In the genomic region with DNA sequence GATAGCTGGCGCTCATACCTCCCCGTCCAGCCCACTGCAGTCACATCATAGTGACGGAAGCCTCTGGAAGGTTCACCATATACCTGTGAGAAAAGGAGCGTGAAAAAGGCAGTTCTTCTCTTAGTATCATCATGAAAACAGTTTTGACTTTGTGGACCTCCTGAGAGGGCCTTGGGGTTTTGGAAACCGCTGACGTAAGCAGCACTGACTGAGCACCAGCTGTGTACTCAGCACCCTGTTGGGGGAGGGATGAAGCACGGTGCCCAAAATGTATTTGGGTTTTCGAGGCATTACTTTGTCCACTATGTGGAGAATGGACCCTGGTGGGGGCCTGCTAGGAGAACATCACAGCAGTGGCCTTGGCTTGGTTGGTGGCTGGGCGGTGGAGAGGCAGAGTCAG, we compare ENCODE assay signal across 12 cellular contexts. TPM values are rescaled to one million over a fixed set of nuclear protein-coding genes. Genes with fewer than 3 reads are reported as not detected.
"Had no signal": no experiment of that assay in that cellular context is flagged by ENCODE, and none has a peak within 500 bp of the region (broad histone marks: within the 10 kb centered on the region; RNA-seq: fewer than 3 reads in every experiment).

No MANE protein-coding gene starts in this region.

- H3K27me3 Mint-ChIP-seq: natural killer cell treated with Interleukin-12 subunit alpha and Interleukin-12 subunit beta and Interleukin-15 and Interleukin-18, amount 100 ng/mL, for 72 hours; T-cell had no signal

- H3K4me3 Mint-ChIP-seq: natural killer cell treated with Interleukin-12 subunit alpha and Interleukin-12 subunit beta and Interleukin-15 and Interleukin-18, amount 100 ng/mL, for 72 hours; T-cell had no signal

- DNase-seq: activated gamma-delta T cell; cerebellar nuclear complex; cortex of kidney; head of caudate nucleus; kidney; SHP77 treated with DMSO at 0.1 percent for 48 hours; stimulated activated CD4-positive, alpha-beta T cell treated with anti-CD3 and anti-CD28 coated beads, Interleukin-4, amount 100 ng/mL, for 1 hour; T-cell had no signal

- ATAC-seq: left lobe of liver; natural killer cell treated with Interleukin-12 subunit alpha and Interleukin-12 subunit beta and Interleukin-15 and Interleukin-18, amount 100 ng/mL, for 72 hours; sciatic nerve; SK-N-SH treated with all-trans-retinoic acid at 6 μM for 48 hours; T-cell had no signal

RNA-seq across cellular contexts. Expression of gene ESPNL, which starts 33.9 kb away (rescaled TPM):
- total RNA-seq: sciatic nerve had no signal
